ENCODE assay signal across 9 cellular contexts in the genomic region with DNA sequence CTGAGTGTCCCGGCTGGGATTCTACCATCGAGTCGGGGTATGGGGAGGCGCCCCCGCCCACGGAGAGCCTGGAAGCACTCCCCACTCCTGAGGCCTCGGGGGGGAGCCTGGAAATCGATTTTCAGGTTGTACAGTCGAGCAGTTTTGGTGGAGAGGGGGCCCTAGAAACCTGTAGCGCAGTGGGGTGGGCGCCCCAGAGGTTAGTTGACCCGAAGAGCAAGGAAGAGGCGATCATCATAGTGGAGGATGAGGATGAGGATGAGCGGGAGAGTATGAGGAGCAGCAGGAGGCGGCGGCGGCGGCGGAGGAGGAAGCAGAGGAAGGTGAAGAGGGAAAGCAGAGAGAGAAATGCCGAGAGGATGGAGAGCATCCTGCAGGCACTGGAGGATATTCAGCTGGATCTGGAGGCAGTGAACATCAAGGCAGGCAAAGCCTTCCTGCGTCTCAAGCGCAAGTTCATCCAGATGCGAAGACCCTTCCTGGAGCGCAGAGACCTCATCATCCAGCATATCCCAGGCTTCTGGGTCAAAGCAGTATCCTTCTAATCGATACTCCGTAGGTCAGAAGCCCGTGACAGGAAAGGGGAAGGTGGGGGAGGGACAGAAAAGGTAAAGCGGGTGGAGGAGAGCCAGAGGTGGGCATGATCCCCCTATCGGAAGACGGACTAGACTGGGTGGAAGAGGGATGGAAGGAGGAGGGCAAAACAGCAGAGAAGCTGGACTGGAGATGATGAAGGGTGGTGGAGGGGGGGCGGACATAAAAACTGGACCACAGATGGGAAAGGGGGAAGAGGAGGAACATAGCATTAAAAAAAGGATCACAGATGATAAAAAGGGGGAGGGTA. TPM values are rescaled to one million over a fixed set of nuclear protein-coding genes. Genes with fewer than 3 reads are reported as not detected.
DNase-seq lines count a peak whose midpoint lies in the region; ATAC-seq and TF ChIP-seq lines count a peak whose summit lies in the region.
"Had no signal": no experiment of that assay in that cellular context is flagged by ENCODE, and none has a peak within 500 bp of the region (broad histone marks: within the 10 kb centered on the region; RNA-seq: fewer than 3 reads in every experiment).

No MANE protein-coding gene starts in this region.

- H3K36me3 Mint-ChIP-seq in T-helper 2 cell treated with Interferon-gamma antibody and Interleukin-4, amounts not matched to agents 5 μg/mL and 100 μg/mL, for 36 hours (ENCODE audit: low read depth): peaks cover 18% of the 10 kb centered on the region
- peaks cover 20% of the 10 kb centered on the region for H3K36me3 Mint-ChIP-seq in activated naive CD8-positive, alpha-beta T cell treated with anti-CD3 and anti-CD28 coated beads, Interleukin-2, amount 50 U/mL, for 24 hours (ENCODE audit: low read depth)

- H3K4me1 ChIP-seq in left lung (peaks cover 0 to under 1% of the 10 kb centered on the region in 2 donors), thymus (ENCODE audit: control insufficient read depth, insufficient read depth, low read length) (peaks cover 9% of the 10 kb centered on the region)

- no peak for DNase-seq in T-helper 2 cell treated with Interferon-gamma antibody and Interleukin-4, amounts not matched to agents 5 μg/mL and 100 μg/mL, for 36 hours (ENCODE audit: low spot score)
- DNase-seq in T-helper 2 cell (no peak), left lung (peak in 1 of 2 donors; percentile 75), NCI-H1436 treated with DMSO at 0.1 percent for 48 hours (lab: John Stamatoyannopoulos, UW) (no peak)
- peak; percentile 22 for DNase-seq in activated naive CD8-positive, alpha-beta T cell treated with anti-CD3 and anti-CD28 coated beads, Interleukin-2, amount 50 U/mL, for 24 hours

- H3K4me3 ChIP-seq in left lung: peak overlapping the region; percentile 53 to 61
- peak overlapping the region; percentile 51 for H3K4me3 ChIP-seq in thymus (ENCODE audit: low read length)

- no peaks in the 10 kb centered on the region for H3K9me3 Mint-ChIP-seq in T-helper 2 cell treated with Interferon-gamma antibody and Interleukin-4, amounts not matched to agents 5 μg/mL and 100 μg/mL, for 36 hours
- no peaks in the 10 kb centered on the region for H3K9me3 Mint-ChIP-seq in activated naive CD8-positive, alpha-beta T cell treated with anti-CD3 and anti-CD28 coated beads, Interleukin-2, amount 50 U/mL, for 24 hours

- WGBS in thymus: 14% methylated on average over 31 of the region's 31 CpGs

- no peak for TF ChIP-seq CTCF in left lung (IDR thresholded peaks at IDR 0.05)

- peaks cover 0 to 9% of the 10 kb centered on the region in 2 donors for H3K36me3 ChIP-seq in left lung
- peaks cover 29% of the 10 kb centered on the region for H3K36me3 ChIP-seq in thymus (ENCODE audit: control insufficient read depth, insufficient read depth)

- no peaks in the 10 kb centered on the region for H3K27me3 Mint-ChIP-seq in T-helper 2 cell treated with Interferon-gamma antibody and Interleukin-4, amounts not matched to agents 5 μg/mL and 100 μg/mL, for 36 hours (ENCODE audit: low read depth)
- no peaks in the 10 kb centered on the region for H3K27me3 Mint-ChIP-seq in activated naive CD8-positive, alpha-beta T cell treated with anti-CD3 and anti-CD28 coated beads, Interleukin-2, amount 50 U/mL, for 24 hours

- H3K4me3 Mint-ChIP-seq in T-helper 2 cell treated with Interferon-gamma antibody and Interleukin-4, amounts not matched to agents 5 μg/mL and 100 μg/mL, for 36 hours: peak overlapping the region; percentile 95
- peak overlapping the region; percentile 90 for H3K4me3 Mint-ChIP-seq in activated naive CD8-positive, alpha-beta T cell treated with anti-CD3 and anti-CD28 coated beads, Interleukin-2, amount 50 U/mL, for 24 hours

- peak overlapping the region; percentile 83 for H3K27ac Mint-ChIP-seq in T-helper 2 cell treated with Interferon-gamma antibody and Interleukin-4, amounts not matched to agents 5 μg/mL and 100 μg/mL, for 36 hours
- H3K27ac Mint-ChIP-seq in activated naive CD8-positive, alpha-beta T cell treated with anti-CD3 and anti-CD28 coated beads, Interleukin-2, amount 50 U/mL, for 24 hours: peak overlapping the region; percentile 84

- intact Hi-C loops in left lung (cut with DNase I): no loop called here

- no peaks in the 10 kb centered on the region for H3K9me3 ChIP-seq in left lung
- H3K9me3 ChIP-seq in thymus (ENCODE audit: control insufficient read depth): no peaks in the 10 kb centered on the region

- H3K27ac ChIP-seq in left lung: peak overlapping the region; percentile 73 to 76
- H3K27ac ChIP-seq in thymus (ENCODE audit: low read depth): peak overlapping the region; percentile 94

- H3K4me1 Mint-ChIP-seq in T-helper 2 cell treated with Interferon-gamma antibody and Interleukin-4, amounts not matched to agents 5 μg/mL and 100 μg/mL, for 36 hours (ENCODE audit: low read depth): peaks cover 31% of the 10 kb centered on the region
- peaks cover 55% of the 10 kb centered on the region for H3K4me1 Mint-ChIP-seq in activated naive CD8-positive, alpha-beta T cell treated with anti-CD3 and anti-CD28 coated beads, Interleukin-2, amount 50 U/mL, for 24 hours

- ATAC-seq in activated naive CD8-positive, alpha-beta T cell treated with anti-CD3 and anti-CD28 coated beads, Interleukin-2, amount 50 U/mL, for 24 hours: no peak
- ATAC-seq in left lung (no peak), GM18520 (IDR thresholded peaks at IDR 0.05; ENCODE audit: unreplicated experiment) (no peak), HG02840 (IDR thresholded peaks at IDR 0.05; ENCODE audit: low FRiP score, unreplicated experiment) (no peak)

- no peaks in the 10 kb centered on the region for H3K27me3 ChIP-seq in left lung
- H3K27me3 ChIP-seq in thymus (ENCODE audit: control insufficient read depth, insufficient read depth): no peaks in the 10 kb centered on the region

RNA-seq across cellular contexts. Expression of gene TSPYL2, which starts 0.8 kb away (rescaled TPM):
- total RNA-seq in left lung: 10 to 100 TPM; 16.6 to 21.9 TPM
- 256 TPM for polyA plus RNA-seq in thymus

RNA-seq across cellular contexts. Expression of gene KANTR, which starts 10.9 kb away (rescaled TPM):
- 1 to 10 TPM; 7.8 to 9.9 TPM for total RNA-seq in left lung
- polyA plus RNA-seq in thymus: 16.6 TPM

RNA-seq across cellular contexts. Expression of gene GPR173, which starts 34.4 kb away (rescaled TPM):
- 1 to 10 TPM; 2.0 to 3.6 TPM for total RNA-seq in left lung
- 1.5 TPM for polyA plus RNA-seq in thymus
- total RNA-seq: SK-MEL-5 had no signal
